In genomic region chr13:112995395-112996091, GRCh38 we compare ENCODE assay signal across 1 cellular context.
TF ChIP-seq lines count a peak whose summit lies in the region.

No MANE protein-coding gene starts in this region.

TF ChIP-seq in WTC11, 78 proteins besides CTCF, POLR2A, EP300 and RAD21 (continued from another document):
- TF ChIP-seq, protein P1, sequence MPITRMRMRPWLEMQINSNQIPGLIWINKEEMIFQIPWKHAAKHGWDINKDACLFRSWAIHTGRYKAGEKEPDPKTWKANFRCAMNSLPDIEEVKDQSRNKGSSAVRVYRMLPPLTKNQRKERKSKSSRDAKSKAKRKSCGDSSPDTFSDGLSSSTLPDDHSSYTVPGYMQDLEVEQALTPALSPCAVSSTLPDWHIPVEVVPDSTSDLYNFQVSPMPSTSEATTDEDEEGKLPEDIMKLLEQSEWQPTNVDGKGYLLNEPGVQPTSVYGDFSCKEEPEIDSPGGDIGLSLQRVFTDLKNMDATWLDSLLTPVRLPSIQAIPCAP (CRISPR knock-in tag; IDR thresholded peaks at IDR 0.05), result no peak
- TF ChIP-seq RELA (CRISPR knock-in tag; IDR thresholded peaks at IDR 0.05; ENCODE audit: borderline replicate concordance) (no peak), ZNF425 (CRISPR knock-in tag; conservative IDR thresholded peaks at IDR 0.05) (no peak), CREB1 (CRISPR knock-in tag; IDR thresholded peaks at IDR 0.05) (no peak)
- TF ChIP-seq, protein P2, sequence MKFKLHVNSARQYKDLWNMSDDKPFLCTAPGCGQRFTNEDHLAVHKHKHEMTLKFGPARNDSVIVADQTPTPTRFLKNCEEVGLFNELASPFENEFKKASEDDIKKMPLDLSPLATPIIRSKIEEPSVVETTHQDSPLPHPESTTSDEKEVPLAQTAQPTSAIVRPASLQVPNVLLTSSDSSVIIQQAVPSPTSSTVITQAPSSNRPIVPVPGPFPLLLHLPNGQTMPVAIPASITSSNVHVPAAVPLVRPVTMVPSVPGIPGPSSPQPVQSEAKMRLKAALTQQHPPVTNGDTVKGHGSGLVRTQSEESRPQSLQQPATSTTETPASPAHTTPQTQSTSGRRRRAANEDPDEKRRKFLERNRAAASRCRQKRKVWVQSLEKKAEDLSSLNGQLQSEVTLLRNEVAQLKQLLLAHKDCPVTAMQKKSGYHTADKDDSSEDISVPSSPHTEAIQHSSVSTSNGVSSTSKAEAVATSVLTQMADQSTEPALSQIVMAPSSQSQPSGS (CRISPR knock-in tag; IDR thresholded peaks at IDR 0.05; ENCODE audit: borderline replicate concordance, low read depth), result no peak
